ENCODE assay signal across 20 cellular contexts in genomic region chr13:76735641-76736040, GRCh38.
DNase-seq lines count a peak whose midpoint lies in the region; ATAC-seq and TF ChIP-seq lines count a peak whose summit lies in the region.
"Had no signal": no experiment of that assay in that cellular context is flagged by ENCODE, and none has a peak within 500 bp of the region (broad histone marks: within the 10 kb centered on the region; RNA-seq: fewer than 3 reads in every experiment).

No MANE protein-coding gene starts in this region.

- no peak overlapping the region for H3K4me3 ChIP-seq in GM12864 (ENCODE audit: low read depth, low read length)
- H3K4me3 ChIP-seq: ascending aorta; BLaER1 treated with 17β-estradiol and CSF1 and Interleukin-3, amounts not matched to agents 10 nM and 100 nM; K562; lung; upper lobe of left lung had no signal

- DNase-seq in GM12864 (ENCODE audit: low read depth): peak; percentile 21
- no peak for DNase-seq in stimulated activated CD4-positive, alpha-beta T cell treated with anti-CD3 and anti-CD28 coated beads, Interleukin-15, amount 100 ng/mL, for 24 hours
- no peak for DNase-seq in nucleus accumbens (lab: John Stamatoyannopoulos, UW)
- DNase-seq in activated CD4-positive, alpha-beta T cell treated with anti-CD3 and anti-CD28 coated beads, Interleukin-2, amount 50 U/mL, for 4 hours: no peak
- DNase-seq: activated CD4-positive, alpha-beta T cell treated with anti-CD3 and anti-CD28 coated beads, Interleukin-2, amount 10 ng/mL, durations not matched to agents 7 days and 5 days; NCI-H2029 treated with DMSO at 0.1 percent for 48 hours; NCI-H510A treated with DMSO at 0.1 percent for 48 hours; stimulated activated naive CD8-positive, alpha-beta T cell treated with anti-CD3 and anti-CD28 coated beads, Interleukin-15, amount 100 ng/mL, for 72 hours; SW 1271; upper lobe of left lung had no signal

- no peak for TF ChIP-seq CTCF in GM12864 (IDR thresholded peaks at IDR 0.05; ENCODE audit: low read depth, low read length, missing control alignments)

- ATAC-seq in GM19035 (IDR thresholded peaks at IDR 0.05; ENCODE audit: unreplicated experiment) (peak; percentile 64), HG02798 (IDR thresholded peaks at IDR 0.05; ENCODE audit: poor library complexity, unreplicated experiment) (peak; percentile 66), HG03565 (IDR thresholded peaks at IDR 0.05; ENCODE audit: unreplicated experiment) (peak; percentile 84), HG02970 (IDR thresholded peaks at IDR 0.05; ENCODE audit: low FRiP score, unreplicated experiment) (no peak)
- ATAC-seq: HCT116; K562; sciatic nerve; stimulated activated naive CD8-positive, alpha-beta T cell treated with anti-CD3 and anti-CD28 coated beads, Interleukin-15, amount 100 ng/mL, for 72 hours had no signal
